In the genomic region with DNA sequence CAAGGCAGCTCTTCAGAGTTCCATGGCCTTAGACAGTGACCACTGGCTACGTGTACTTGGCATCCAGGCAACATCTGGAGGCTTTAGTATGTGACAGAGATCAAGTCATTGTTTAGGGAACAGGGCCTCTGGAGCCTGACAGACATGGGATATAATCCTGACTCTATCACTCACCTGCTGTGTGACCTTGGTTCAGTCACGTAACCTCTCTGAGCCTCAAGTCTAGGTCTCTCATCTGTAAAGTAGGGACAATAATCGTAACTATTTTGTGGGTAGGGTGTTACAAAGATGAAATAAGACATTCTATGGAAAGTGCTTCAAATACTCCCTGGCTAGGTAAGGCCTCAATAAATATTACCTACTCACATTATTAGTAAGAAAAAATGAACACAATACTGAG, we compare ENCODE assay signal across 1 cellular context.
TF ChIP-seq lines count a peak whose summit lies in the region.

No MANE protein-coding gene starts in this region.

TF ChIP-seq in HEK293, 187 proteins besides CTCF, POLR2A, EP300 and RAD21 (continued from another document):
- TF ChIP-seq, protein P1, sequence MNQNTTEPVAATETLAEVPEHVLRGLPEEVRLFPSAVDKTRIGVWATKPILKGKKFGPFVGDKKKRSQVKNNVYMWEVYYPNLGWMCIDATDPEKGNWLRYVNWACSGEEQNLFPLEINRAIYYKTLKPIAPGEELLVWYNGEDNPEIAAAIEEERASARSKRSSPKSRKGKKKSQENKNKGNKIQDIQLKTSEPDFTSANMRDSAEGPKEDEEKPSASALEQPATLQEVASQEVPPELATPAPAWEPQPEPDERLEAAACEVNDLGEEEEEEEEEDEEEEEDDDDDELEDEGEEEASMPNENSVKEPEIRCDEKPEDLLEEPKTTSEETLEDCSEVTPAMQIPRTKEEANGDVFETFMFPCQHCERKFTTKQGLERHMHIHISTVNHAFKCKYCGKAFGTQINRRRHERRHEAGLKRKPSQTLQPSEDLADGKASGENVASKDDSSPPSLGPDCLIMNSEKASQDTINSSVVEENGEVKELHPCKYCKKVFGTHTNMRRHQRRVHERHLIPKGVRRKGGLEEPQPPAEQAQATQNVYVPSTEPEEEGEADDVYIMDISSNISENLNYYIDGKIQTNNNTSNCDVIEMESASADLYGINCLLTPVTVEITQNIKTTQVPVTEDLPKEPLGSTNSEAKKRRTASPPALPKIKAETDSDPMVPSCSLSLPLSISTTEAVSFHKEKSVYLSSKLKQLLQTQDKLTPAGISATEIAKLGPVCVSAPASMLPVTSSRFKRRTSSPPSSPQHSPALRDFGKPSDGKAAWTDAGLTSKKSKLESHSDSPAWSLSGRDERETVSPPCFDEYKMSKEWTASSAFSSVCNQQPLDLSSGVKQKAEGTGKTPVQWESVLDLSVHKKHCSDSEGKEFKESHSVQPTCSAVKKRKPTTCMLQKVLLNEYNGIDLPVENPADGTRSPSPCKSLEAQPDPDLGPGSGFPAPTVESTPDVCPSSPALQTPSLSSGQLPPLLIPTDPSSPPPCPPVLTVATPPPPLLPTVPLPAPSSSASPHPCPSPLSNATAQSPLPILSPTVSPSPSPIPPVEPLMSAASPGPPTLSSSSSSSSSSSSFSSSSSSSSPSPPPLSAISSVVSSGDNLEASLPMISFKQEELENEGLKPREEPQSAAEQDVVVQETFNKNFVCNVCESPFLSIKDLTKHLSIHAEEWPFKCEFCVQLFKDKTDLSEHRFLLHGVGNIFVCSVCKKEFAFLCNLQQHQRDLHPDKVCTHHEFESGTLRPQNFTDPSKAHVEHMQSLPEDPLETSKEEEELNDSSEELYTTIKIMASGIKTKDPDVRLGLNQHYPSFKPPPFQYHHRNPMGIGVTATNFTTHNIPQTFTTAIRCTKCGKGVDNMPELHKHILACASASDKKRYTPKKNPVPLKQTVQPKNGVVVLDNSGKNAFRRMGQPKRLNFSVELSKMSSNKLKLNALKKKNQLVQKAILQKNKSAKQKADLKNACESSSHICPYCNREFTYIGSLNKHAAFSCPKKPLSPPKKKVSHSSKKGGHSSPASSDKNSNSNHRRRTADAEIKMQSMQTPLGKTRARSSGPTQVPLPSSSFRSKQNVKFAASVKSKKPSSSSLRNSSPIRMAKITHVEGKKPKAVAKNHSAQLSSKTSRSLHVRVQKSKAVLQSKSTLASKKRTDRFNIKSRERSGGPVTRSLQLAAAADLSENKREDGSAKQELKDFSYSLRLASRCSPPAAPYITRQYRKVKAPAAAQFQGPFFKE (tag by site-specific recombination; IDR thresholded peaks at IDR 0.05; ENCODE audit: borderline replicate concordance), result no peak
- TF ChIP-seq ZFP3 (tag by site-specific recombination; IDR thresholded peaks at IDR 0.05; ENCODE audit: low read depth) (no peak), SETDB1 (IDR thresholded peaks at IDR 0.05; ENCODE audit: insufficient read length, low read length) (no peak), ZNF184 (tag by site-specific recombination; IDR thresholded peaks at IDR 0.05) (no peak), KLF7 (tag by site-specific recombination; IDR thresholded peaks at IDR 0.05; ENCODE audit: borderline replicate concordance) (no peak)
TF ChIP-seq in HEK293: peak in this region for 1.
